ENCODE assay signal across 18 cellular contexts in genomic region chr6:38646166-38646565, GRCh38. TPM values are rescaled to one million over a fixed set of nuclear protein-coding genes. Genes with fewer than 3 reads are reported as not detected.
A peak's percentile ranks its signal among the peaks of the same experiment; 100 is the strongest.
DNase-seq lines count a peak whose midpoint lies in the region; ATAC-seq and TF ChIP-seq lines count a peak whose summit lies in the region.
"Had no signal": no experiment of that assay in that cellular context is flagged by ENCODE, and none has a peak within 500 bp of the region (broad histone marks: within the 10 kb centered on the region; RNA-seq: fewer than 3 reads in every experiment).

No MANE protein-coding gene starts in this region.

- H3K9ac ChIP-seq in NT2/D1 (ENCODE audit: insufficient read length, low read depth) (no peak overlapping the region), endodermal cell (ENCODE audit: extremely low read depth, low read length, poor library complexity, severe bottlenecking) (no peak overlapping the region)

- in situ Hi-C loops in GM13977 (cut with MboI; ENCODE audit: low pct_unique_long_range_greater_than_20kb, low sequenced_read_pairs, unreplicated experiment): no loop called here

- peaks cover 2% of the 10 kb centered on the region for H3K4me1 ChIP-seq in NT2/D1 (ENCODE audit: insufficient read depth, insufficient read length)
- H3K4me1 ChIP-seq in endodermal cell (ENCODE audit: control insufficient read depth, insufficient read depth, low read length): no peaks in the 10 kb centered on the region
- H3K4me1 ChIP-seq: prostate gland, uterus had no signal

- H3K4me3 Mint-ChIP-seq in endodermal cell: no peak overlapping the region
- H3K4me3 Mint-ChIP-seq: activated CD8-positive, alpha-beta memory T cell treated with anti-CD3 and anti-CD28 coated beads, Interleukin-2, amount 10 ng/mL, durations not matched to agents 7 days and 5 days; CD8-positive, alpha-beta T cell; nephron had no signal

- H3K36me3 Mint-ChIP-seq in endodermal cell (ENCODE audit: low read depth): peaks cover 2% of the 10 kb centered on the region

- TF ChIP-seq CTCF in endodermal cell (conservative IDR thresholded peaks at IDR 0.05) (no peak), GM13977 (IDR thresholded peaks at IDR 0.05; ENCODE audit: extremely low read depth, insufficient read depth, missing control alignments) (no peak)

- H3K4me3 ChIP-seq in NT2/D1 (ENCODE audit: insufficient read length, low read depth): no peak overlapping the region
- no peak overlapping the region for H3K4me3 ChIP-seq in endodermal cell (ENCODE audit: low read length)
- H3K4me3 ChIP-seq: adrenal gland, prostate gland, uterus had no signal

- H3K36me3 ChIP-seq in NT2/D1 (ENCODE audit: insufficient read depth, insufficient read length, low read length): no peaks in the 10 kb centered on the region
- no peaks in the 10 kb centered on the region for H3K36me3 ChIP-seq in endodermal cell (ENCODE audit: control insufficient read depth, insufficient read depth, low read length)
- H3K36me3 ChIP-seq: adrenal gland, prostate gland, uterus had no signal

- peak; percentile 92 for DNase-seq in DMS 273 (lab: John Stamatoyannopoulos, UW; ENCODE audit: unreplicated experiment)
- DNase-seq in HCEC 1CT: peak; percentile 20
- peak; percentile 2 for DNase-seq in NT2/D1 (ENCODE audit: low read depth, low spot score)
- DNase-seq in endodermal cell: no peak
- DNase-seq in activated CD4-positive, CD25-positive, alpha-beta regulatory T cell (lab: John Stamatoyannopoulos, UW): no peak
- no peak for DNase-seq in GM13977 (ENCODE audit: low spot score)
- no peak for DNase-seq in NCI-H2107 treated with DMSO at 0.1 percent for 48 hours (lab: John Stamatoyannopoulos, UW; ENCODE audit: unreplicated experiment)
- DNase-seq: activated CD4-positive, CD25-positive, alpha-beta regulatory T cell treated with anti-CD3 and anti-CD28 coated beads, Interleukin-2, amount 50 U/mL, for 72 hours; activated CD8-positive, alpha-beta memory T cell treated with anti-CD3 and anti-CD28 coated beads, Interleukin-2, amount 10 ng/mL, durations not matched to agents 7 days and 5 days; adrenal gland; CD8-positive, alpha-beta T cell; NCI-H1092 treated with DMSO at 0.1 percent for 48 hours; stimulated activated CD8-positive, alpha-beta memory T cell treated with anti-CD3 and anti-CD28 coated beads, Interleukin-4, amount 100 ng/mL, for 48 hours; substantia nigra; uterus had no signal

- H3K9me3 Mint-ChIP-seq in endodermal cell: peaks cover 2% of the 10 kb centered on the region
- H3K9me3 Mint-ChIP-seq: CD8-positive, alpha-beta T cell had no signal

- H3K27me3 ChIP-seq in NT2/D1 (ENCODE audit: insufficient read depth, insufficient read length) (no peaks in the 10 kb centered on the region), endodermal cell (ENCODE audit: control insufficient read depth, insufficient read depth, low read length, poor library complexity, severe bottlenecking) (no peaks in the 10 kb centered on the region)
- H3K27me3 ChIP-seq: adrenal gland, uterus had no signal

- ATAC-seq in HG03571 (IDR thresholded peaks at IDR 0.05; ENCODE audit: unreplicated experiment): no peak
- ATAC-seq: activated CD8-positive, alpha-beta memory T cell treated with anti-CD3 and anti-CD28 coated beads, Interleukin-2, amount 10 ng/mL, durations not matched to agents 7 days and 5 days; CD8-positive, alpha-beta T cell had no signal

- H3K4me1 Mint-ChIP-seq in endodermal cell: peaks cover 7% of the 10 kb centered on the region
- H3K4me1 Mint-ChIP-seq: nephron had no signal

- 83% methylated on average over 1 of the region's 1 CpG; no CpG with 5 or more reads in 1 of the 2 experiments for WGBS in endodermal cell (ENCODE audit: insufficient coverage in 1 of 2, insufficient read length in 1 of 2), 2 experiments

- H3K9me3 ChIP-seq in NT2/D1 (ENCODE audit: insufficient read depth, low read length) (no peaks in the 10 kb centered on the region), endodermal cell (ENCODE audit: control insufficient read depth, low read length) (peaks cover under 1% of the 10 kb centered on the region)
- H3K9me3 ChIP-seq: adrenal gland, prostate gland, uterus had no signal

- no peak overlapping the region for H3K27ac Mint-ChIP-seq in endodermal cell
- H3K27ac Mint-ChIP-seq: activated CD8-positive, alpha-beta memory T cell treated with anti-CD3 and anti-CD28 coated beads, Interleukin-2, amount 10 ng/mL, durations not matched to agents 7 days and 5 days; CD8-positive, alpha-beta T cell; nephron had no signal

- H3K27me3 Mint-ChIP-seq in endodermal cell (ENCODE audit: insufficient read depth): peaks cover 3% of the 10 kb centered on the region
- H3K27me3 Mint-ChIP-seq: activated CD8-positive, alpha-beta memory T cell treated with anti-CD3 and anti-CD28 coated beads, Interleukin-2, amount 10 ng/mL, durations not matched to agents 7 days and 5 days had no signal

- peak overlapping the region; percentile 21 for H3K27ac ChIP-seq in endodermal cell (ENCODE audit: low read depth, low read length)
- H3K27ac ChIP-seq: adrenal gland, prostate gland, uterus had no signal

RNA-seq across cellular contexts. Expression of gene BTBD9, which starts 6.4 kb away (rescaled TPM):
- 10 to 100 TPM in 1 of 2 donors, 1 to 10 TPM in 1; 7.6 to 12.3 TPM for total RNA-seq in endodermal cell
- polyA plus RNA-seq in endodermal cell (2013, experiment 1 of 2): 5.7 TPM
- polyA plus RNA-seq in endodermal cell (2013, experiment 2 of 2): 4.3 TPM

RNA-seq across cellular contexts. Expression of gene GLO1, which starts 56.8 kb away (rescaled TPM):
- 100 to 1,000 TPM; 144 to 177 TPM for total RNA-seq in endodermal cell
- polyA plus RNA-seq in endodermal cell (2013, experiment 1 of 2): 197 TPM
- 193 TPM for polyA plus RNA-seq in endodermal cell (2013, experiment 2 of 2)

Comparison
In these comparisons a context has a peak if more than half of its experiments do, and no peak if none do; other contexts are left out.
1. DNase-seq: peak in DMS 273 (single experiment), HCEC 1CT (single experiment) and NT2/D1 (single experiment); none in endodermal cell (single experiment), activated CD4-positive, CD25-positive, alpha-beta regulatory T cell (0 of 4), GM13977 (single experiment) and NCI-H2107 treated with DMSO at 0.1 percent for 48 hours (single experiment).